Comparison of ENCODE assay signal across 8 cellular contexts in the genomic region with DNA sequence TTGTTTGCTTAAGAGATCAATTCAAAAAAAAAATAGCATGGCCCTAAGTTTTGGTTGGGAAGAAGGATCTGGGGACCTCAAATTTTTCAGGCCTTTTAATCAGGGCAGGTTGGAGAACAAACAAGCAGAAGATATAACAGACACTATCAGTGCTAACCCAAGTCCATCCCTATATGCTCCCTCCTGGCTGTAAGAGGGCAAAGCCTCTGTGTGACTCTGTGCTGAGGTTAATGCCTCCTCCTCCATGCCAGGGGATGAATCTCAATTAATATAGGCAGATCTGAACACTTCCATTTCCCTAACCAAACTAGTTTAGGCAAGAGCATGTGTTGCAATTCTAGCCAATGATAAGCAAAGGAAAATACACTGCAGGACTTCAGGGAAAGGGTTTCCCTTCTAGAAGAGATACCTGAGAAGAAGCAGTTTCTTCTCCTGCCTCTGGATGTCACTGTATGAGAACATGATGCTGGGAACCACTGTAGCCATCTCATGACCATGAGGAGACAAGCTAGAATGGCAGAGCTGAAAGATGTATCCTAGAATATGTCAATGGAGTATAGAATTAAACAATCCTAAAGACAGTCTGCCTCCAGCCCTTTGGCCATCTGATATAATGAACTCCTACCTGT.
DNase-seq lines count a peak whose midpoint lies in the region; ATAC-seq and TF ChIP-seq lines count a peak whose summit lies in the region.

No MANE protein-coding gene starts in this region.

- no peak overlapping the region for H3K4me2 ChIP-seq in OCI-LY3 (ENCODE audit: low read length)

- DNase-seq in ELR (ENCODE audit: low read depth) (peak; percentile 23), germinal center (ENCODE audit: low spot score) (peak; percentile 15), prostate gland (ENCODE audit: low spot score) (no peak)
- no peak for DNase-seq in activated T-cell treated with anti-CD3 and anti-CD28 coated beads, Interleukin-2, amount 50 U/mL, for 4 hours
- DNase-seq in CD4-positive, alpha-beta T cell, result no peak
- no peak for DNase-seq in stimulated activated CD4-positive, alpha-beta T cell treated with anti-CD3 and anti-CD28 coated beads, Interleukin-2, amount 100 ng/mL, for 48 hours

- H3K4me3 ChIP-seq in OCI-LY3 (ENCODE audit: low read length) (no peak overlapping the region), prostate gland (no peak overlapping the region)

- H3K79me2 ChIP-seq in OCI-LY3 (ENCODE audit: low read length), result no peaks in the 10 kb centered on the region

- H3K27ac Mint-ChIP-seq in CD4-positive, alpha-beta T cell, result no peak overlapping the region

- no peak overlapping the region for H3K4me3 Mint-ChIP-seq in activated T-cell treated with anti-CD3 and anti-CD28 coated beads, Interleukin-2, amount 50 U/mL, for 4 hours
- no peak overlapping the region for H3K4me3 Mint-ChIP-seq in CD4-positive, alpha-beta T cell

- H3K36me3 Mint-ChIP-seq in activated T-cell treated with anti-CD3 and anti-CD28 coated beads, Interleukin-2, amount 50 U/mL, for 4 hours (ENCODE audit: insufficient read depth), result no peaks in the 10 kb centered on the region
- no peaks in the 10 kb centered on the region for H3K36me3 Mint-ChIP-seq in CD4-positive, alpha-beta T cell (ENCODE audit: low read depth)

- H3K27me3 Mint-ChIP-seq in activated T-cell treated with anti-CD3 and anti-CD28 coated beads, Interleukin-2, amount 50 U/mL, for 4 hours (ENCODE audit: low read depth), result peaks cover 33% of the 10 kb centered on the region
- H3K27me3 Mint-ChIP-seq in CD4-positive, alpha-beta T cell, result peaks cover 62% of the 10 kb centered on the region

- H3K9me3 ChIP-seq in OCI-LY3 (ENCODE audit: insufficient read depth, low read length) (no peaks in the 10 kb centered on the region), prostate gland (no peaks in the 10 kb centered on the region)
- H3K9me3 ChIP-seq in CD4-positive, alpha-beta T cell (ENCODE audit: control insufficient read depth, low read length), result no peaks in the 10 kb centered on the region

- CTCF ChIA-PET in CD4-positive, alpha-beta T cell (lab: Charles Lee), result no interaction called here

- no peak overlapping the region for H2AFZ ChIP-seq in OCI-LY3 (ENCODE audit: low read depth, low read length)

- H3K4me1 Mint-ChIP-seq in activated T-cell treated with anti-CD3 and anti-CD28 coated beads, Interleukin-2, amount 50 U/mL, for 4 hours (ENCODE audit: low read depth), result no peaks in the 10 kb centered on the region
- no peaks in the 10 kb centered on the region for H3K4me1 Mint-ChIP-seq in CD4-positive, alpha-beta T cell (ENCODE audit: low read depth)

- H3K9me3 Mint-ChIP-seq in activated T-cell treated with anti-CD3 and anti-CD28 coated beads, Interleukin-2, amount 50 U/mL, for 4 hours, result no peaks in the 10 kb centered on the region
- no peaks in the 10 kb centered on the region for H3K9me3 Mint-ChIP-seq in CD4-positive, alpha-beta T cell

- peak; percentile 55 for ATAC-seq in GM21529 (IDR thresholded peaks at IDR 0.05; ENCODE audit: unreplicated experiment)
- ATAC-seq in activated T-cell treated with anti-CD3 and anti-CD28 coated beads, Interleukin-2, amount 50 U/mL, for 4 hours, result no peak
- ATAC-seq in CD4-positive, alpha-beta T cell (ENCODE audit: poor library complexity), result no peak

- POLR2A ChIA-PET in CD4-positive, alpha-beta T cell (lab: Charles Lee), result no interaction called here

- TF ChIP-seq POLR2A in prostate gland (IDR thresholded peaks at IDR 0.05), result no peak

- no peaks in the 10 kb centered on the region for H4K20me1 ChIP-seq in OCI-LY3 (ENCODE audit: insufficient read depth, low read length)

- H3K9ac ChIP-seq in OCI-LY3 (ENCODE audit: low read length), result no peak overlapping the region

- H3K27me3 ChIP-seq in OCI-LY3 (ENCODE audit: low read depth, low read length) (no peaks in the 10 kb centered on the region), prostate gland (replicated peaks; ENCODE audit: insufficient read depth) (no peaks in the 10 kb centered on the region)
- H3K27me3 ChIP-seq in CD4-positive, alpha-beta T cell (ENCODE audit: control insufficient read depth, insufficient read depth, low read length), result peaks cover 14% of the 10 kb centered on the region

- TF ChIP-seq CTCF in OCI-LY3 (IDR thresholded peaks at IDR 0.05; ENCODE audit: low read depth, low read length), result peak; percentile 46
- peak in 2 of 4 experiments; percentile 26 to 35 for TF ChIP-seq CTCF in prostate gland (IDR thresholded peaks at IDR 0.05)
- no peak for TF ChIP-seq CTCF in CD4-positive, alpha-beta T cell (IDR thresholded peaks at IDR 0.05)

- H3K36me3 ChIP-seq in OCI-LY3 (replicated peaks; ENCODE audit: low read depth, low read length) (no peaks in the 10 kb centered on the region), prostate gland (no peaks in the 10 kb centered on the region)

- H3K4me1 ChIP-seq in OCI-LY3 (ENCODE audit: low read length) (no peaks in the 10 kb centered on the region), prostate gland (replicated peaks) (no peaks in the 10 kb centered on the region)

- H3K27ac ChIP-seq in OCI-LY3 (ENCODE audit: low read length) (no peak overlapping the region), prostate gland (no peak overlapping the region)
- H3K27ac ChIP-seq in CD4-positive, alpha-beta T cell (ENCODE audit: low read depth, low read length), result no peak overlapping the region

- intact Hi-C loops in prostate gland (cut with DNase I), result no loop called here
- intact Hi-C loops in CD4-positive, alpha-beta T cell (cut with DNase I, micrococcal nuclease), result no loop called here

Comparison
In these comparisons a context has a peak if more than half of its experiments do, and no peak if none do; other contexts are left out.
1. DNase-seq: peak in ELR (single experiment) and germinal center (single experiment); none in activated T-cell treated with anti-CD3 and anti-CD28 coated beads, Interleukin-2, amount 50 U/mL, for 4 hours (single experiment), prostate gland (single experiment), CD4-positive, alpha-beta T cell (0 of 10) and stimulated activated CD4-positive, alpha-beta T cell treated with anti-CD3 and anti-CD28 coated beads, Interleukin-2, amount 100 ng/mL, for 48 hours (0 of 2).